In the genomic region with DNA sequence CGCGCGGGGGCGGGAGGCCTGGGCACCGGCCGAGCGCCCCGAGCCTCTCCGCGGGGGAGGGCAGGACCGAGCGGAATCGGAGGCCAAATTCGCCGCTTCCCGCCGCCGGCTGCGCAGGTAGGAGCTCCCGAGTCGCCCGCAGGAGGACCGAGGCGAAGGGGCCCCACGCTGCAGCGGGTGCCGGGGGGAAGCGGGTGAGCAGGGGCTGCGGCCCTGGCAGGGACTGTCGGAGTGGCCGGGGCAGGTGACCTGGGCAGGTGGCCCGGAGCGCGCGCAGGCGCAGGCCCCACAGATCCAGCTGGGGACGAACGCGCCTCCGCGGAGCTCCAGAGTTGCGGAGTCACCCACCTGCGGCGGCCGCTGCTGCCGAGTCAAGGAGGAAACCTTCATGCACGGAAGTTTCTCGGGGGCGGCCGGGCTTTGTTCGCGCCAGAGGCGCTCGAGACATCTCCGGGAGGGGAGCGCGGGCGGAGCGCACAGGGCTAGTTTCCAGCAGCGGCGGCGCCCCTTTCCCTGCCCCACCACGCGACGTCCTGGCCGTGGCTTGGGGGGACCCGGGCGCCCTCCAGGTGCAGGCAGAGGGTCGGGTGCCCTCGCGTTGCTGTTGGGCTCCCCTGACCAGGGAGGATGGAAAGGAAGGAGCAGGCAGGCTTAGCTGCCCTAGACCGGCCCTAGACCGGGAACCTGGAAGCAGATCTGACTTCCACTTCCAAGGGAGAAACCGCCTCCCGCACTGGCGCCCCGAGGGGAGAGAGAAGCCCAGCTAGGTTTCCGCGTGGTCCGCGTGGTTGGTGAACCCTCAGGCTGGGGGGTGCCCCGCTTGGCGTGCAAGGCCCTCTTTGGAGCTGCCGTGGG, we compare ENCODE assay signal across 8 cellular contexts. TPM values are rescaled to one million over a fixed set of nuclear protein-coding genes. Genes with fewer than 3 reads are reported as not detected.
DNase-seq lines count a peak whose midpoint lies in the region; ATAC-seq and TF ChIP-seq lines count a peak whose summit lies in the region.

No MANE protein-coding gene starts in this region.

- peak overlapping the region; percentile 95 for H3K4me2 ChIP-seq in neuronal stem cell (ENCODE audit: insufficient read depth, low read length, poor library complexity, severe bottlenecking)

- H3K36me3 ChIP-seq in H7 (replicated peaks; ENCODE audit: control insufficient read depth, insufficient read depth, low read length): no peaks in the 10 kb centered on the region
- H3K36me3 ChIP-seq in neuronal stem cell (replicated peaks in 1 of 2; ENCODE audit: control insufficient read depth in 2 of 2, insufficient read depth in 2 of 2, low read length in 2 of 2): no peaks in the 10 kb centered on the region
- H3K36me3 ChIP-seq in upper lobe of right lung: no peaks in the 10 kb centered on the region

- H3K4me3 ChIP-seq in H7 (ENCODE audit: insufficient read depth, low read depth, low read length): peak overlapping the region; percentile 69
- peak overlapping the region; percentile 33 to 85 for H3K4me3 ChIP-seq in neuronal stem cell (ENCODE audit: low read length in 2 of 2)
- H3K4me3 ChIP-seq in upper lobe of right lung: peak overlapping the region; percentile 59

- peak overlapping the region; percentile 79 for H2AFZ ChIP-seq in neuronal stem cell (ENCODE audit: low read length)

- H3K36me3 Mint-ChIP-seq in activated CD8-positive, alpha-beta memory T cell treated with anti-CD3 and anti-CD28 coated beads, Interleukin-2, amount 10 ng/mL, durations not matched to agents 7 days and 5 days: peaks cover 19% of the 10 kb centered on the region

- no peak overlapping the region for H3K4ac ChIP-seq in neuronal stem cell (ENCODE audit: low read length)

- H3K27me3 ChIP-seq in H7 (ENCODE audit: control insufficient read depth, insufficient read depth, low read length) (peaks cover 31% of the 10 kb centered on the region), neuronal stem cell (ENCODE audit: control insufficient read depth in 3 of 3, insufficient read depth in 3 of 3, low read depth in 1 of 3, low read length in 3 of 3) (peaks cover 7 to 96% (median 45%) of the 10 kb centered on the region in 3 experiments), upper lobe of right lung (peaks cover 36% of the 10 kb centered on the region)

- H3K4me1 ChIP-seq in neuronal stem cell (ENCODE audit: control insufficient read depth in 2 of 2, insufficient read depth in 1 of 2, low read depth in 1 of 2, low read length in 2 of 2): peaks cover 0 to 8% of the 10 kb centered on the region in 2 donors
- peaks cover 12% of the 10 kb centered on the region for H3K4me1 ChIP-seq in upper lobe of right lung

- no peak for TF ChIP-seq CTCF in upper lobe of right lung (IDR thresholded peaks at IDR 0.05)

- peak overlapping the region; percentile 15 for H2AK5ac ChIP-seq in neuronal stem cell (ENCODE audit: low read depth, low read length)

- peak overlapping the region; percentile 72 for H3K9ac ChIP-seq in neuronal stem cell (ENCODE audit: low read depth, low read length, poor library complexity)

- H3K23ac ChIP-seq in neuronal stem cell (ENCODE audit: low read depth, low read length, poor library complexity): peak overlapping the region; percentile 74

- H2BK15ac ChIP-seq in neuronal stem cell (ENCODE audit: low read length): peak overlapping the region; percentile 38

- H2BK5ac ChIP-seq in neuronal stem cell (ENCODE audit: low read length): peak overlapping the region; percentile 62

- intact Hi-C loops in upper lobe of right lung (cut with DNase I): no loop called here

- CTCF ChIA-PET in activated CD8-positive, alpha-beta memory T cell treated with anti-CD3 and anti-CD28 coated beads, Interleukin-2, amount 10 ng/mL, durations not matched to agents 7 days and 5 days (lab: Charles Lee): interaction anchor here (0.7 to 4.3 kb wide), 13 partner anchors 8 to 341 kb away, joined by 3 to 30 read pairs (median 4); no protein-coding TSS in a partner anchor

- H3K18ac ChIP-seq in neuronal stem cell (ENCODE audit: low read length): peak overlapping the region; percentile 90

- no CpG with 5 or more reads among the region's 84 CpGs for WGBS in neuronal stem cell (ENCODE audit: extremely low coverage in 2 of 2, insufficient read length in 2 of 2, insufficient replicate concordance in 1 of 2), 2 donors

- H3K9me3 Mint-ChIP-seq in activated CD8-positive, alpha-beta memory T cell treated with anti-CD3 and anti-CD28 coated beads, Interleukin-2, amount 10 ng/mL, durations not matched to agents 7 days and 5 days (ENCODE audit: low read depth): no peaks in the 10 kb centered on the region

- peak overlapping the region; percentile 82 for H3K4me3 Mint-ChIP-seq in activated CD8-positive, alpha-beta memory T cell treated with anti-CD3 and anti-CD28 coated beads, Interleukin-2, amount 10 ng/mL, durations not matched to agents 7 days and 5 days

- H3K9me3 ChIP-seq in neuronal stem cell (replicated peaks in 1 of 2; ENCODE audit: control insufficient read depth in 2 of 2, insufficient read depth in 1 of 2, low read depth in 1 of 2, low read length in 2 of 2) (no peaks in the 10 kb centered on the region), upper lobe of right lung (no peaks in the 10 kb centered on the region)

- H4K8ac ChIP-seq in neuronal stem cell (ENCODE audit: low read depth, low read length): no peak overlapping the region

- H3K79me1 ChIP-seq in neuronal stem cell (ENCODE audit: low read depth, low read length): no peaks in the 10 kb centered on the region

- no peak overlapping the region for H4K91ac ChIP-seq in neuronal stem cell (ENCODE audit: low read depth, low read length, poor library complexity)

- peak overlapping the region; percentile 66 for H3K27ac Mint-ChIP-seq in activated CD8-positive, alpha-beta memory T cell treated with anti-CD3 and anti-CD28 coated beads, Interleukin-2, amount 10 ng/mL, durations not matched to agents 7 days and 5 days

- H3K4me1 Mint-ChIP-seq in activated CD8-positive, alpha-beta memory T cell treated with anti-CD3 and anti-CD28 coated beads, Interleukin-2, amount 10 ng/mL, durations not matched to agents 7 days and 5 days: peaks cover 46% of the 10 kb centered on the region

- H3K27ac ChIP-seq in neuronal stem cell (replicated peaks; ENCODE audit: low read length) (no peak overlapping the region), upper lobe of right lung (peak overlapping the region; percentile 45)

- H3K27me3 Mint-ChIP-seq in activated CD8-positive, alpha-beta memory T cell treated with anti-CD3 and anti-CD28 coated beads, Interleukin-2, amount 10 ng/mL, durations not matched to agents 7 days and 5 days: peaks cover 13% of the 10 kb centered on the region

- H2BK120ac ChIP-seq in neuronal stem cell (ENCODE audit: low read depth, low read length): peak overlapping the region; percentile 5

- H3K14ac ChIP-seq in neuronal stem cell (ENCODE audit: low read length): peak overlapping the region; percentile 50

- ATAC-seq in activated CD8-positive, alpha-beta memory T cell treated with anti-CD3 and anti-CD28 coated beads, Interleukin-2, amount 10 ng/mL, durations not matched to agents 7 days and 5 days: peak; percentile 32
- peak; percentile 1 for ATAC-seq in esophagus mucosa
- ATAC-seq in upper lobe of right lung: peak; percentile 2

- peak; percentile 42 for DNase-seq in Daoy (ENCODE audit: low read depth)
- DNase-seq in H7: peak; percentile 90
- DNase-seq in NCI-H1105 (lab: John Stamatoyannopoulos, UW): peak; percentile 48
- peak; percentile 76 for DNase-seq in activated CD8-positive, alpha-beta memory T cell treated with anti-CD3 and anti-CD28 coated beads, Interleukin-2, amount 10 ng/mL, durations not matched to agents 7 days and 5 days
- DNase-seq in neuronal stem cell (ENCODE audit: low spot score): no peak
- DNase-seq in upper lobe of right lung: no peak
- DNase-seq in globus pallidus (ENCODE audit: low spot score): no peak

- peak overlapping the region; percentile 78 for H2BK12ac ChIP-seq in neuronal stem cell (ENCODE audit: low read length)

RNA-seq across cellular contexts. Expression of a gene that starts 0.6 kb away (rescaled TPM):
- 15.4 and 16.3 TPM in 2 replicates for total RNA-seq in Daoy (2014; rRNA removed; shearing (Covaris generic))
- 14.6 and 18.4 TPM in 2 replicates for total RNA-seq in H7 (2014; rRNA removed; shearing (Covaris generic))
- 10 to 100 TPM; 74.7 to 79.2 TPM for total RNA-seq in activated CD8-positive, alpha-beta memory T cell treated with anti-CD3 and anti-CD28 coated beads, Interleukin-2, amount 10 ng/mL, durations not matched to agents 7 days and 5 days
- total RNA-seq in esophagus mucosa (13.7 TPM), upper lobe of right lung (63.3 TPM)
- 3.5 TPM for polyA plus RNA-seq in neuronal stem cell (2013, experiment 1 of 2)
- 3.9 TPM for polyA plus RNA-seq in neuronal stem cell (2013, experiment 2 of 2)

Comparison
In these comparisons a context has a peak if more than half of its experiments do, and no peak if none do; other contexts are left out.
1. DNase-seq: peak in Daoy (single experiment), H7 (single experiment), NCI-H1105 (single experiment) and activated CD8-positive, alpha-beta memory T cell treated with anti-CD3 and anti-CD28 coated beads, Interleukin-2, amount 10 ng/mL, durations not matched to agents 7 days and 5 days (single experiment); none in neuronal stem cell (single experiment), upper lobe of right lung (single experiment) and globus pallidus (single experiment).
2. Peak in every context shown above with its lines, with median percentiles within 50 percentile points of each other: H3K4me3 ChIP-seq and ATAC-seq.